8 cellular contexts compared by ENCODE assay signal in the genomic region with DNA sequence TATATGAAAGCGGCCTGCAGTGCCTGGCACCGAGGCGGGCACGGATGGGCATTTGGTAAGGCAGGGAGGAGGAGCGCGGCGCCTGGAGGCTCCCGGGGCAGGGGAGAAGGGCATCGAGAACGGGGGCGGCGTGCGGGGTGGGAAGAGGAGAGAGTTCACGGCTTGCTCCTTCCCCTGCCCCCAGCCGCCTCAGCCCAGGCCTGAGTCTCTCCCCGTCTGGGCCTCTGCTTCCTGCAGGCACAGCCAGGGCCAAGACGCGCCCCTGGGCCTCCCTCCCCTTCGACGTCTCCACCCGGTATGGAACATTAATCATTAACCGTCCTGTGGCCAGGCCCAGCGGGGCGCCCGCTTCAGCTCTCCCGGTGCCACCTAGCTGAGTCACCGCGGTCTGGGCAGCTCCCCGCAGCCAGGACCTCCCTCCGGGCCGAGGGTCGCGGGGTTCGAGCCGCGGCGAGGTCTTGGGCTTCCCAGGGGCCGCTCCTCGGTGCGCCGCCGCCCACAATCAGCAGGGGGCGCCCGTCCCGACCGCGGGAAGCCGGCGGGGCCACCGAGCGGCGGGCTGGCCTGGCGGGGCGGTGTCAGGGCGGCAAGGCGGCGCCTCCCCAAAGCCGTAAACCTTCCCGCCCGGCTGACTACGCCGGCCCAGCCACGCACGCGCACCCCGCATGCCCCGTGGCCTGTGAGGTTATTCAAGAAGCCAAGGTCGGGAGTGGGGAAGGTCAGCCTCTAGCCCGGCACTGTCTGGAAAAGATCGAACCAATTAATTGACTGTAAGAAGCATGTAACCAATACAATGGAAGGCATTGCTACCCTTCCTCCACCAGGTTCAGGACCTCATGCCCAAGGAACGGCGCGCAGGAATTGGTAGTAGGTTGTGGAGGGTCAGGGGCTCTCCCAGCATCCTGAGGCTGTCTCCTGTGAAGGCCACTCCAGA. TPM values are rescaled to one million over a fixed set of nuclear protein-coding genes. Genes with fewer than 3 reads are reported as not detected.
DNase-seq lines count a peak whose midpoint lies in the region; ATAC-seq, FAIRE-seq and TF ChIP-seq lines count a peak whose summit lies in the region.

No MANE protein-coding gene starts in this region.

- H3K9me3 ChIP-seq in SK-N-MC (ENCODE audit: low read depth, low read length) = no peaks in the 10 kb centered on the region
- H3K9me3 ChIP-seq in upper lobe of left lung = no peaks in the 10 kb centered on the region

- H3K4me3 ChIP-seq in SK-N-MC = peak overlapping the region; percentile 76
- peak overlapping the region in 3 of 4 donors; percentile 24 to 42 (median 32) for H3K4me3 ChIP-seq in upper lobe of left lung

- no peaks in the 10 kb centered on the region for H3K36me3 ChIP-seq in SK-N-MC (ENCODE audit: insufficient read depth, low read length)
- H3K36me3 ChIP-seq in upper lobe of left lung = no peaks in the 10 kb centered on the region

- peak; percentile 99 for TF ChIP-seq CTCF in LNCAP (IDR thresholded peaks at IDR 0.05)
- TF ChIP-seq CTCF in upper lobe of left lung (IDR thresholded peaks at IDR 0.05) = peak; percentile 88 to 98 (median 96)

- TF ChIP-seq EP300 in upper lobe of left lung (IDR thresholded peaks at IDR 0.05) = no peak

- intact Hi-C loops in Right ventricle myocardium inferior (cut with DNase I) = loop anchor here (1.0 to 2.0 kb wide), 3 partner anchors 63 to 140 kb away; partner anchors contain the start of gene SLC30A1

- ATAC-seq in Right ventricle myocardium inferior = peak; percentile 88
- peak; percentile 78 to 94 for ATAC-seq in upper lobe of left lung (ENCODE audit: low FRiP score in 2 of 2)

- DNase-seq in GDM1 (lab: John Stamatoyannopoulos, UW) (peak; percentile 91), H54 (ENCODE audit: insufficient read length, low spot score) (peak; percentile 97), SK-N-MC (ENCODE audit: low read depth, low spot score) (no peak), Right ventricle myocardium inferior (ENCODE audit: missing footprints) (peak; percentile 92), pons (ENCODE audit: low spot score) (peak; percentile 32), upper lobe of left lung (peak; percentile 77 to 97)
- peak; percentile 84 for DNase-seq in activated naive CD4-positive, alpha-beta T cell treated with anti-CD3 and anti-CD28 coated beads, Interleukin-2, amount 50 U/mL, for 16 hours

- WGBS in upper lobe of left lung, 2 donors = 15 to 57% methylated on average over 20 to 62 of the region's 73 CpGs

- peaks cover 13 to 19% (median 16%) of the 10 kb centered on the region in 4 donors for H3K4me1 ChIP-seq in upper lobe of left lung

- no peak for FAIRE-seq in H54 (lab: Jason Lieb, UNC)

- H3K27ac ChIP-seq in SK-N-MC = no peak overlapping the region
- H3K27ac ChIP-seq in upper lobe of left lung = peak overlapping the region in 1 of 4 donors; percentile 48

- H3K9ac ChIP-seq in SK-N-MC (ENCODE audit: insufficient read length) = peak overlapping the region; percentile 63

- peak; percentile 16; the same call in 1 of the 2 replicates for TF ChIP-seq POLR2A in H54 (IDR thresholded peaks at IDR 0.05; ENCODE audit: low read depth, low read length)
- no peak for TF ChIP-seq POLR2A in upper lobe of left lung (IDR thresholded peaks at IDR 0.05)

- no peaks in the 10 kb centered on the region for H3K27me3 ChIP-seq in upper lobe of left lung

RNA-seq across cellular contexts. Expression of gene RD3, which starts 23.4 kb away (rescaled TPM):
- total RNA-seq in Right ventricle myocardium inferior (not detected), upper lobe of left lung (under 1 TPM in 4 of 6 donors, not detected in 2; 0.14 to 0.37 (median 0.17) TPM)
